In genomic region chr10:74502963-74503608, GRCh38 we compare ENCODE assay signal across 1 cellular context.
TF ChIP-seq lines count a peak whose summit lies in the region.

No MANE protein-coding gene starts in this region.

TF ChIP-seq in HEK293, 187 proteins besides CTCF, POLR2A, EP300 and RAD21 (continued from another document):
- TF ChIP-seq, protein P1, sequence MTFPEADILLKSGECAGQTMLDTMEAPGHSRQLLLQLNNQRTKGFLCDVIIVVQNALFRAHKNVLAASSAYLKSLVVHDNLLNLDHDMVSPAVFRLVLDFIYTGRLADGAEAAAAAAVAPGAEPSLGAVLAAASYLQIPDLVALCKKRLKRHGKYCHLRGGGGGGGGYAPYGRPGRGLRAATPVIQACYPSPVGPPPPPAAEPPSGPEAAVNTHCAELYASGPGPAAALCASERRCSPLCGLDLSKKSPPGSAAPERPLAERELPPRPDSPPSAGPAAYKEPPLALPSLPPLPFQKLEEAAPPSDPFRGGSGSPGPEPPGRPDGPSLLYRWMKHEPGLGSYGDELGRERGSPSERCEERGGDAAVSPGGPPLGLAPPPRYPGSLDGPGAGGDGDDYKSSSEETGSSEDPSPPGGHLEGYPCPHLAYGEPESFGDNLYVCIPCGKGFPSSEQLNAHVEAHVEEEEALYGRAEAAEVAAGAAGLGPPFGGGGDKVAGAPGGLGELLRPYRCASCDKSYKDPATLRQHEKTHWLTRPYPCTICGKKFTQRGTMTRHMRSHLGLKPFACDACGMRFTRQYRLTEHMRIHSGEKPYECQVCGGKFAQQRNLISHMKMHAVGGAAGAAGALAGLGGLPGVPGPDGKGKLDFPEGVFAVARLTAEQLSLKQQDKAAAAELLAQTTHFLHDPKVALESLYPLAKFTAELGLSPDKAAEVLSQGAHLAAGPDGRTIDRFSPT (tag by site-specific recombination; IDR thresholded peaks at IDR 0.05): peak; percentile 71; the same call in 1 of the 2 replicates
- TF ChIP-seq ZNF596 (tag by site-specific recombination; IDR thresholded peaks at IDR 0.05): no peak
- peak; percentile 58; the same call in 1 of the 2 replicates for TF ChIP-seq ZEB2 (tag by site-specific recombination; IDR thresholded peaks at IDR 0.05)
- TF ChIP-seq FEZF1 (tag by site-specific recombination; IDR thresholded peaks at IDR 0.05): peak; percentile 26; the same call in 1 of the 2 replicates
- no peak for TF ChIP-seq PBX3 (CRISPR knock-in tag; IDR thresholded peaks at IDR 0.05)
- 0 out of 2 replicates have a peak, but pooled peaks have one; percentile 52 for TF ChIP-seq BCL11A (tag by site-specific recombination; IDR thresholded peaks at IDR 0.05; ENCODE audit: low read depth)
- TF ChIP-seq TSHZ1 (tag by site-specific recombination; IDR thresholded peaks at IDR 0.05; ENCODE audit: borderline replicate concordance): peak; percentile 73; the same call in 1 of the 2 replicates
- TF ChIP-seq ZNF19 (tag by site-specific recombination; IDR thresholded peaks at IDR 0.05; ENCODE audit: low read depth): no peak
- no peak for TF ChIP-seq ATF2 (tag by site-specific recombination; IDR thresholded peaks at IDR 0.05; ENCODE audit: low read depth)
- TF ChIP-seq ZNF362 (tag by site-specific recombination; IDR thresholded peaks at IDR 0.05): peak; percentile 80; the same call in 1 of the 2 replicates
- peak; percentile 88 for TF ChIP-seq ZNF600 (tag by site-specific recombination; IDR thresholded peaks at IDR 0.05)
- TF ChIP-seq SP7 (tag by site-specific recombination; IDR thresholded peaks at IDR 0.05): peak; percentile 96
- no peak for TF ChIP-seq ZNF776 (tag by site-specific recombination; IDR thresholded peaks at IDR 0.05; ENCODE audit: borderline replicate concordance)
- TF ChIP-seq SP3 (tag by site-specific recombination; IDR thresholded peaks at IDR 0.05): 0 out of 2 replicates have a peak, but pooled peaks have one; percentile 27
- no peak for TF ChIP-seq ZBTB7A (tag by site-specific recombination; IDR thresholded peaks at IDR 0.05; ENCODE audit: low read depth)
- no peak for TF ChIP-seq ZNF311 (tag by site-specific recombination; IDR thresholded peaks at IDR 0.05; ENCODE audit: borderline replicate concordance)
- TF ChIP-seq, protein P2, sequence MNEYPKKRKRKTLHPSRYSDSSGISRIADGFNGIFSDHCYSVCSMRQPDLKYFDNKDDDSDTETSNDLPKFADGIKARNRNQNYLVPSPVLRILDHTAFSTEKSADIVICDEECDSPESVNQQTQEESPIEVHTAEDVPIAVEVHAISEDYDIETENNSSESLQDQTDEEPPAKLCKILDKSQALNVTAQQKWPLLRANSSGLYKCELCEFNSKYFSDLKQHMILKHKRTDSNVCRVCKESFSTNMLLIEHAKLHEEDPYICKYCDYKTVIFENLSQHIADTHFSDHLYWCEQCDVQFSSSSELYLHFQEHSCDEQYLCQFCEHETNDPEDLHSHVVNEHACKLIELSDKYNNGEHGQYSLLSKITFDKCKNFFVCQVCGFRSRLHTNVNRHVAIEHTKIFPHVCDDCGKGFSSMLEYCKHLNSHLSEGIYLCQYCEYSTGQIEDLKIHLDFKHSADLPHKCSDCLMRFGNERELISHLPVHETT (tag by site-specific recombination; IDR thresholded peaks at IDR 0.05): 0 out of 2 replicates have a peak, but pooled peaks have one; percentile 55
- TF ChIP-seq ZNF132 (tag by site-specific recombination; IDR thresholded peaks at IDR 0.05; ENCODE audit: borderline replicate concordance): no peak
- peak; percentile 85 for TF ChIP-seq PRDM1 (tag by site-specific recombination; IDR thresholded peaks at IDR 0.05)
- TF ChIP-seq PATZ1 (tag by site-specific recombination; IDR thresholded peaks at IDR 0.05): no peak
- peak; percentile 73; the same call in 1 of the 2 replicates for TF ChIP-seq ZBTB1 (tag by site-specific recombination; IDR thresholded peaks at IDR 0.05)
- peak; percentile 88 for TF ChIP-seq OSR2 (tag by site-specific recombination; IDR thresholded peaks at IDR 0.05)
- TF ChIP-seq ZNF324 (tag by site-specific recombination; IDR thresholded peaks at IDR 0.05): no peak
- TF ChIP-seq GFI1B (tag by site-specific recombination; IDR thresholded peaks at IDR 0.05): peak; percentile 58; the same call in 1 of the 2 replicates
- TF ChIP-seq ZNF366 (tag by site-specific recombination; conservative IDR thresholded peaks at IDR 0.05): peak; percentile 47
- TF ChIP-seq ZXDB (tag by site-specific recombination; IDR thresholded peaks at IDR 0.05): peak; percentile 73
- peak; percentile 52 for TF ChIP-seq ZNF629 (tag by site-specific recombination; IDR thresholded peaks at IDR 0.05)
- TF ChIP-seq, protein P3, sequence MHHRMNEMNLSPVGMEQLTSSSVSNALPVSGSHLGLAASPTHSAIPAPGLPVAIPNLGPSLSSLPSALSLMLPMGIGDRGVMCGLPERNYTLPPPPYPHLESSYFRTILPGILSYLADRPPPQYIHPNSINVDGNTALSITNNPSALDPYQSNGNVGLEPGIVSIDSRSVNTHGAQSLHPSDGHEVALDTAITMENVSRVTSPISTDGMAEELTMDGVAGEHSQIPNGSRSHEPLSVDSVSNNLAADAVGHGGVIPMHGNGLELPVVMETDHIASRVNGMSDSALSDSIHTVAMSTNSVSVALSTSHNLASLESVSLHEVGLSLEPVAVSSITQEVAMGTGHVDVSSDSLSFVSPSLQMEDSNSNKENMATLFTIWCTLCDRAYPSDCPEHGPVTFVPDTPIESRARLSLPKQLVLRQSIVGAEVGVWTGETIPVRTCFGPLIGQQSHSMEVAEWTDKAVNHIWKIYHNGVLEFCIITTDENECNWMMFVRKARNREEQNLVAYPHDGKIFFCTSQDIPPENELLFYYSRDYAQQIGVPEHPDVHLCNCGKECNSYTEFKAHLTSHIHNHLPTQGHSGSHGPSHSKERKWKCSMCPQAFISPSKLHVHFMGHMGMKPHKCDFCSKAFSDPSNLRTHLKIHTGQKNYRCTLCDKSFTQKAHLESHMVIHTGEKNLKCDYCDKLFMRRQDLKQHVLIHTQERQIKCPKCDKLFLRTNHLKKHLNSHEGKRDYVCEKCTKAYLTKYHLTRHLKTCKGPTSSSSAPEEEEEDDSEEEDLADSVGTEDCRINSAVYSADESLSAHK (tag by site-specific recombination; IDR thresholded peaks at IDR 0.05): peak; percentile 42; the same call in 1 of the 2 replicates
- no peak for TF ChIP-seq ZNF221 (tag by site-specific recombination; IDR thresholded peaks at IDR 0.05; ENCODE audit: borderline replicate concordance)
- TF ChIP-seq, protein P4, sequence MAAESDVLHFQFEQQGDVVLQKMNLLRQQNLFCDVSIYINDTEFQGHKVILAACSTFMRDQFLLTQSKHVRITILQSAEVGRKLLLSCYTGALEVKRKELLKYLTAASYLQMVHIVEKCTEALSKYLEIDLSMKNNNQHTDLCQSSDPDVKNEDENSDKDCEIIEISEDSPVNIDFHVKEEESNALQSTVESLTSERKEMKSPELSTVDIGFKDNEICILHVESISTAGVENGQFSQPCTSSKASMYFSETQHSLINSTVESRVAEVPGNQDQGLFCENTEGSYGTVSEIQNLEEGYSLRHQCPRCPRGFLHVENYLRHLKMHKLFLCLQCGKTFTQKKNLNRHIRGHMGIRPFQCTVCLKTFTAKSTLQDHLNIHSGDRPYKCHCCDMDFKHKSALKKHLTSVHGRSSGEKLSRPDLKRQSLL (tag by site-specific recombination; IDR thresholded peaks at IDR 0.05): peak; percentile 80
TF ChIP-seq in HEK293: peak in this region for 22.
